In the genomic region with DNA sequence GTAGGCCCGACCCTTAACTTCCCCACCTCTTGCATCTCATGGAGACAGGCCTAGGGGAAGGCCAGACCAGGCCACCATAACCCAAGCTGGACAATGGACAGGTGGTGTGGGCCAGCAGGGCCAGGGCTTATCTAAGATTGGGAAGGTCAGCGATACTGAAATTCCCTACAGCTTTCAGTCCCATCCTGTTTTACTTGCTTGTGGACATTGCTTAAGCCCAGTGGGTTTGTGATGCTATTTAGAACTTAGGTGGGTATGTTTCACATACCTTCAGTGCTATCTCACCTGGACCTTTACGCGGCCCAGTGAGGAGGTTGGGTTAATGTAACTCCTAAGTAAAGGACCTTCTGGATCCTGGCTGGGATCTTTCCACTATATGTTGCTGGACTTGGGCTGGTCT, we compare ENCODE assay signal across 11 cellular contexts. TPM values are rescaled to one million over a fixed set of nuclear protein-coding genes. Genes with fewer than 3 reads are reported as not detected.
A peak's percentile ranks its signal among the peaks of the same experiment; 100 is the strongest.
DNase-seq lines count a peak whose midpoint lies in the region; ATAC-seq and TF ChIP-seq lines count a peak whose summit lies in the region.
"Had no signal": no experiment of that assay in that cellular context is flagged by ENCODE, and none has a peak within 500 bp of the region (broad histone marks: within the 10 kb centered on the region; RNA-seq: fewer than 3 reads in every experiment).

No MANE protein-coding gene starts in this region.

- H3K79me2 ChIP-seq in Karpas-422 (ENCODE audit: low read length) = peaks cover 32% of the 10 kb centered on the region

- intact Hi-C loops in natural killer cell (cut with micrococcal nuclease) = loop anchor here (5.0 kb wide), 1 partner anchor 38 kb away; the partner anchor contains the start of genes FEN1 and TMEM258
- intact Hi-C loops in body of pancreas (cut with DNase I) = no loop called here

- no peak overlapping the region for H2AFZ ChIP-seq in Karpas-422 (ENCODE audit: low read length)

- H3K36me3 ChIP-seq in Karpas-422 (ENCODE audit: insufficient read depth, low read length) (no peaks in the 10 kb centered on the region), ectodermal cell (ENCODE audit: control insufficient read depth, insufficient read depth, low read length) (peaks cover 4% of the 10 kb centered on the region), body of pancreas (replicated peaks in 1 of 2; ENCODE audit: insufficient read depth in 1 of 2, low read depth in 2 of 2) (no peaks in the 10 kb centered on the region)

- no peak for TF ChIP-seq CTCF in AG10803 (conservative IDR thresholded peaks at IDR 0.05; ENCODE audit: low read length)
- no peak for TF ChIP-seq CTCF in natural killer cell (IDR thresholded peaks at IDR 0.05)
- no peak for TF ChIP-seq CTCF in body of pancreas (IDR thresholded peaks at IDR 0.05)

- H3K4me1 Mint-ChIP-seq in natural killer cell = peaks cover 51 to 75% of the 10 kb centered on the region in 2 donors

- no peaks in the 10 kb centered on the region for H3K36me3 Mint-ChIP-seq in natural killer cell

- H3K4me1 ChIP-seq in Karpas-422 (ENCODE audit: low read length) = peaks cover 63% of the 10 kb centered on the region
- H3K4me1 ChIP-seq in ectodermal cell (ENCODE audit: control insufficient read depth, insufficient read depth, low read length) = peaks cover 29% of the 10 kb centered on the region
- peaks cover 26% of the 10 kb centered on the region for H3K4me1 ChIP-seq in body of pancreas

- H3K27me3 ChIP-seq in Karpas-422 (ENCODE audit: low read length) (no peaks in the 10 kb centered on the region), ectodermal cell (ENCODE audit: control insufficient read depth, insufficient read depth, low read length, poor library complexity, severe bottlenecking) (no peaks in the 10 kb centered on the region), body of pancreas (peaks cover 0 to 5% of the 10 kb centered on the region in 2 donors)

- no peaks in the 10 kb centered on the region for H3K27me3 Mint-ChIP-seq in natural killer cell (ENCODE audit: low read depth in 2 of 2)

- no peak for TF ChIP-seq POLR2A in body of pancreas (IDR thresholded peaks at IDR 0.05)

- H3K9me2 ChIP-seq in Karpas-422 (replicated peaks; ENCODE audit: insufficient read depth, low read length) = no peaks in the 10 kb centered on the region

- DNase-seq in AG10803 (ENCODE audit: low read depth) = no peak
- no peak for DNase-seq in Karpas-422
- no peak for DNase-seq in natural killer cell
- no peak for DNase-seq in epidermal melanocyte (ENCODE audit: insufficient read length, low spot score)
- DNase-seq in Kasumi-1 (lab: John Stamatoyannopoulos, UW) = no peak
- no peak for DNase-seq in body of pancreas
- DNase-seq: activated CD8-positive, alpha-beta memory T cell treated with anti-CD3 and anti-CD28 coated beads, Interleukin-2, amount 50 U/mL, for 48 hours; kidney glomerular epithelial cell; NCI-H2171 had no signal

- H3K9me3 Mint-ChIP-seq in natural killer cell = no peaks in the 10 kb centered on the region

- H3K4me3 Mint-ChIP-seq in natural killer cell = peak overlapping the region; percentile 92

- H4K20me1 ChIP-seq in Karpas-422 (ENCODE audit: insufficient read depth, low read depth, low read length) = no peaks in the 10 kb centered on the region; the same call in 1 of the 2 replicates

- peak overlapping the region; percentile 97 for H3K9ac ChIP-seq in Karpas-422 (ENCODE audit: low read length)

- ATAC-seq in natural killer cell (no peak), body of pancreas (no peak), HG03196 (IDR thresholded peaks at IDR 0.05; ENCODE audit: unreplicated experiment) (no peak)

- peak overlapping the region; percentile 97 for H3K27ac ChIP-seq in Karpas-422 (ENCODE audit: low read length)
- no peak overlapping the region for H3K27ac ChIP-seq in ectodermal cell (ENCODE audit: insufficient read depth, low read depth, low read length, poor library complexity, severe bottlenecking)
- H3K27ac ChIP-seq in body of pancreas = no peak overlapping the region

- H3K9me3 ChIP-seq in Karpas-422 (ENCODE audit: low read length) (no peaks in the 10 kb centered on the region), ectodermal cell (ENCODE audit: control insufficient read depth, low read length) (no peaks in the 10 kb centered on the region), body of pancreas (no peaks in the 10 kb centered on the region)

- H3K4me3 ChIP-seq in AG10803 (ENCODE audit: low read length) (peak overlapping the region; percentile 84), Karpas-422 (ENCODE audit: low read length) (peak overlapping the region; percentile 75), ectodermal cell (ENCODE audit: insufficient read depth, low read depth, low read length) (peak overlapping the region; percentile 92), body of pancreas (no peak overlapping the region)

- H3K4me2 ChIP-seq in Karpas-422 (ENCODE audit: low read depth, low read length, poor library complexity, severe bottlenecking) = peak overlapping the region; percentile 80

- H3K27ac Mint-ChIP-seq in natural killer cell = peak overlapping the region; percentile 97 to 98

- WGBS in ectodermal cell, 2 experiments = 74 to 84% methylated on average over 4 of the region's 4 CpGs
- WGBS in body of pancreas, 2 donors = 58 to 82% methylated on average over 2 to 4 of the region's 4 CpGs

RNA-seq across cellular contexts. Expression of gene FADS2, which starts 1.7 kb away (rescaled TPM):
- total RNA-seq in Karpas-422 (2014; rRNA removed; shearing (Covaris generic); ENCODE audit: low replicate concordance) = 74.0 and 75.7 TPM in 2 replicates
- polyA plus RNA-seq in ectodermal cell (2013, experiment 1 of 4) = 485 TPM
- 475 TPM for polyA plus RNA-seq in ectodermal cell (2013, experiment 2 of 4)
- 263 TPM for polyA plus RNA-seq in ectodermal cell (2013, experiment 3 of 4)
- polyA plus RNA-seq in ectodermal cell (2013, experiment 4 of 4) = 289 TPM
- total RNA-seq in natural killer cell (10 to 100 TPM; 30.4 to 52.7 (median 34.4) TPM), body of pancreas (1 to 10 TPM; 2.0 to 4.4 TPM)

RNA-seq across cellular contexts. Expression of gene FADS1, which starts 13.0 kb away (rescaled TPM):
- total RNA-seq in Karpas-422 (2014; rRNA removed; shearing (Covaris generic); ENCODE audit: low replicate concordance) = 80.3 and 99.6 TPM in 2 replicates
- polyA plus RNA-seq in ectodermal cell (2013, experiment 1 of 4) = 186 TPM
- 204 TPM for polyA plus RNA-seq in ectodermal cell (2013, experiment 2 of 4)
- polyA plus RNA-seq in ectodermal cell (2013, experiment 3 of 4) = 123 TPM
- 136 TPM for polyA plus RNA-seq in ectodermal cell (2013, experiment 4 of 4)
- total RNA-seq in natural killer cell (10 to 100 TPM in 2 of 3 donors, 1 to 10 TPM in 1; 9.3 to 17.2 (median 10.2) TPM), body of pancreas (1 to 10 TPM; 4.6 to 7.0 TPM)

RNA-seq across cellular contexts. Expression of gene FEN1, which starts 37.1 kb away (rescaled TPM):
- total RNA-seq in Karpas-422 (2014; rRNA removed; shearing (Covaris generic); ENCODE audit: low replicate concordance) = 18.0 and 32.4 TPM in 2 replicates
- 78.2 TPM for polyA plus RNA-seq in ectodermal cell (2013, experiment 1 of 4)
- polyA plus RNA-seq in ectodermal cell (2013, experiment 2 of 4) = 89.8 TPM
- 61.7 TPM for polyA plus RNA-seq in ectodermal cell (2013, experiment 3 of 4)
- polyA plus RNA-seq in ectodermal cell (2013, experiment 4 of 4) = 60.4 TPM
- total RNA-seq in natural killer cell = 10 to 100 TPM; 14.2 to 17.8 (median 17.5) TPM
- total RNA-seq in body of pancreas = 1 to 10 TPM; 2.6 to 3.4 TPM

RNA-seq across cellular contexts. Expression of gene TMEM258, which starts 37.4 kb away (rescaled TPM):
- total RNA-seq in Karpas-422 (2014; rRNA removed; shearing (Covaris generic); ENCODE audit: low replicate concordance) = 81.3 and 303 TPM in 2 replicates
- 230 TPM for polyA plus RNA-seq in ectodermal cell (2013, experiment 1 of 4)
- polyA plus RNA-seq in ectodermal cell (2013, experiment 2 of 4) = 242 TPM
- 254 TPM for polyA plus RNA-seq in ectodermal cell (2013, experiment 3 of 4)
- polyA plus RNA-seq in ectodermal cell (2013, experiment 4 of 4) = 290 TPM
- total RNA-seq in natural killer cell = 10 to 100 TPM; 64.4 to 69.3 (median 66.1) TPM
- total RNA-seq in body of pancreas = 10 to 100 TPM in 1 of 2 donors, 1 to 10 TPM in 1; 8.6 to 29.1 TPM

Comparison
In these comparisons a context has a peak if more than half of its experiments do, and no peak if none do; other contexts are left out.
1. H3K4me3 ChIP-seq: peak in AG10803 (single experiment), Karpas-422 (single experiment) and ectodermal cell (single experiment); none in body of pancreas (0 of 2).
2. RNA of gene FADS2, which starts 1.7 kb away (total RNA-seq): 74.0 to 75.7 TPM in Karpas-422 and 30.4 to 52.7 TPM in natural killer cell; 2.0 to 4.4 TPM in body of pancreas; every median in the first group is over 4 times any median in the second.